23 cellular contexts compared by ENCODE assay signal in genomic region chr3:129353589-129353941, GRCh38.
"Had no signal": no experiment of that assay in that cellular context is flagged by ENCODE, and none has a peak within 500 bp of the region (broad histone marks: within the 10 kb centered on the region; RNA-seq: fewer than 3 reads in every experiment).

No MANE protein-coding gene starts in this region.

- ATAC-seq: activated CD8-positive, alpha-beta memory T cell treated with anti-CD3 and anti-CD28 coated beads, Interleukin-2, amount 10 ng/mL, durations not matched to agents 7 days and 5 days; Panc1; WTC11 had no signal

- H3K27ac ChIP-seq: RWPE1 had no signal

- DNase-seq: activated CD4-positive, alpha-beta T cell treated with anti-CD3 and anti-CD28 coated beads, Interleukin-2, amount 10 ng/mL, durations not matched to agents 24 days and 14 days; activated CD4-positive, alpha-beta T cell treated with anti-CD3 and anti-CD28 coated beads, Interleukin-2, amount 50 U/mL, for 48 hours; activated CD4-positive, CD25-positive, alpha-beta regulatory T cell treated with anti-CD3 and anti-CD28 coated beads, Interleukin-2, amount 50 U/mL, for 72 hours; activated CD8-positive, alpha-beta memory T cell treated with anti-CD3 and anti-CD28 coated beads, Interleukin-2, amount 10 ng/mL, durations not matched to agents 7 days and 5 days; activated effector memory CD4-positive, alpha-beta T cell treated with Interleukin-2 at 50 U/mL for 16 hours; activated naive CD4-positive, alpha-beta T cell; activated naive CD8-positive, alpha-beta T cell treated with anti-CD3 and anti-CD28 coated beads for 36 hours; activated T-cell treated with anti-CD3 and anti-CD28 coated beads, Interleukin-2, amount 50 U/mL, for 24 hours; KG1; NCI-H1092; NCI-H1417; NCI-H1930; NCI-H2171 treated with DMSO at 0.1 percent for 48 hours; NCI-H345; NCI-H510A; NCI-H526 treated with DMSO at 0.1 percent for 48 hours; NK-92 treated with Interleukin-12 subunit alpha and Interleukin-12 subunit beta, amount 100 ng/mL, for 24 hours; OCI-M1; SHP77 treated with DMSO at 0.1 percent for 48 hours; T-helper 9 cell had no signal
